Comparison of ENCODE assay signal across 21 cellular contexts in the genomic region with DNA sequence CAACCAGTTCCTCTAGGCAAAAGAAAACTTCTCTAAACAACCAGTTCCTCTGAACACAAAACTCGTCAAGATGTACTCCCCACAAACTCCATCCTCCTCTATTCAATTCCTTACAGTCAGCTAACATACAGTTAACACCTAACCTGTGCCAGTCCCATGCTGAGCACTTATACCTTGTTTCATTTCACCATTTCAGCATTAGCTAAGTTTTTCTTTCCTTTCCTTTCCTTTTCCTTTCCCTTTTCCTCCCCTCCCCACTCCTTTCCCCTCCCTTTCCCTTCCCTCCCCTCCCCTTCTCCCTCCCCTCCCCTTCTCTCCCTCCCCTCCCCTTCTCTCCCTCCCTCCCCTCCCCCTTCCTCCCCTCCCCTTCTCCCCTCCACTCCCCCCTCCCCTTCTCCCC.
"Had no signal": no experiment of that assay in that cellular context is flagged by ENCODE, and none has a peak within 500 bp of the region (broad histone marks: within the 10 kb centered on the region; RNA-seq: fewer than 3 reads in every experiment).

No MANE protein-coding gene starts in this region.

- H3K9me3 Mint-ChIP-seq: activated CD8-positive, alpha-beta T cell treated with anti-CD3 and anti-CD28 coated beads for 36 hours; activated T-cell treated with anti-CD3 and anti-CD28 coated beads, Interleukin-2, amount 50 U/mL, for 4 hours; activated T-helper 17 cell treated with anti-CD3 and anti-CD28 coated beads, Interleukin-2, amount 50 U/mL, for 72 hours had no signal

- ATAC-seq: activated CD4-positive, CD25-positive, alpha-beta regulatory T cell treated with anti-CD3 and anti-CD28 coated beads, Interleukin-2, amount 50 U/mL, for 24 hours; activated CD8-positive, alpha-beta T cell treated with anti-CD3 and anti-CD28 coated beads for 36 hours; activated T-cell treated with anti-CD3 and anti-CD28 coated beads, Interleukin-2, amount 50 U/mL, for 4 hours; activated T-helper 17 cell treated with anti-CD3 and anti-CD28 coated beads, Interleukin-2, amount 50 U/mL, for 72 hours had no signal

- H3K27ac Mint-ChIP-seq: activated CD8-positive, alpha-beta T cell treated with anti-CD3 and anti-CD28 coated beads for 36 hours; activated T-helper 17 cell treated with anti-CD3 and anti-CD28 coated beads, Interleukin-2, amount 50 U/mL, for 72 hours had no signal

- H3K36me3 ChIP-seq: brain microvascular endothelial cell had no signal

- H3K27me3 Mint-ChIP-seq: activated CD8-positive, alpha-beta T cell treated with anti-CD3 and anti-CD28 coated beads for 36 hours; activated naive CD8-positive, alpha-beta T cell; activated T-helper 17 cell treated with anti-CD3 and anti-CD28 coated beads, Interleukin-2, amount 50 U/mL, for 72 hours had no signal

- H3K4me3 Mint-ChIP-seq: activated CD8-positive, alpha-beta T cell treated with anti-CD3 and anti-CD28 coated beads for 36 hours; activated naive CD8-positive, alpha-beta T cell; activated T-cell treated with anti-CD3 and anti-CD28 coated beads, Interleukin-2, amount 50 U/mL, for 4 hours; activated T-helper 17 cell treated with anti-CD3 and anti-CD28 coated beads, Interleukin-2, amount 50 U/mL, for 72 hours had no signal

- H3K27me3 ChIP-seq: brain microvascular endothelial cell had no signal

- DNase-seq: activated CD4-positive, alpha-beta T cell treated with anti-CD3 and anti-CD28 coated beads for 48 hours; activated CD4-positive, alpha-beta T cell treated with anti-CD3 and anti-CD28 coated beads, Interleukin-2, amount 50 U/mL, for 1 hour; activated CD4-positive, alpha-beta T cell treated with anti-CD3 and anti-CD28 coated beads, Interleukin-2, amount 50 U/mL, for 48 hours; activated CD8-positive, alpha-beta memory T cell treated with anti-CD3 and anti-CD28 coated beads for 24 hours; activated CD8-positive, alpha-beta T cell treated with anti-CD3 and anti-CD28 coated beads for 36 hours; activated effector memory CD4-positive, alpha-beta T cell treated with Interleukin-2 at 50 U/mL for 16 hours; activated gamma-delta T cell treated with Interleukin-2 at 50 U/mL for 16 hours; activated naive CD4-positive, alpha-beta T cell treated with anti-CD3 and anti-CD28 coated beads, Interleukin-2, amount 50 U/mL, for 16 hours; activated naive CD4-positive, alpha-beta T cell treated with Interleukin-2 at 50 U/mL for 16 hours; activated T-cell treated with anti-CD3 and anti-CD28 coated beads, Interleukin-2, amount 50 U/mL, for 4 hours; amniotic stem cell; anterior cingulate cortex; brain microvascular endothelial cell; cortex of kidney; effector CD8-positive, alpha-beta T cell; foreskin fibroblast; head of caudate nucleus; T-helper 2 cell had no signal
